Comparison of ENCODE assay signal across 8 cellular contexts in genomic region chr11:73325036-73325981, GRCh38. TPM values are rescaled to one million over a fixed set of nuclear protein-coding genes. Genes with fewer than 3 reads are reported as not detected.
A peak's percentile ranks its signal among the peaks of the same experiment; 100 is the strongest.
DNase-seq lines count a peak whose midpoint lies in the region; ATAC-seq and TF ChIP-seq lines count a peak whose summit lies in the region.

No MANE protein-coding gene starts in this region.

- no peak overlapping the region for H3K9ac ChIP-seq in PC-3 (ENCODE audit: low read length)

- H3K27me3 ChIP-seq in ACC112 (ENCODE audit: insufficient read depth, low read length) (no peaks in the 10 kb centered on the region), cardiac muscle cell (no peaks in the 10 kb centered on the region), thyroid gland (no peaks in the 10 kb centered on the region), PC-3 (ENCODE audit: low read length) (no peaks in the 10 kb centered on the region)

- POLR2A ChIA-PET in PC-3 (lab: Charles Lee; ENCODE audit: unreplicated experiment), result no interaction called here

- H2AFZ ChIP-seq in ACC112 (ENCODE audit: low read length, unreplicated experiment), result no peak overlapping the region
- H2AFZ ChIP-seq in PC-3 (ENCODE audit: low read length), result no peak overlapping the region

- H3K79me2 ChIP-seq in ACC112 (ENCODE audit: control insufficient read depth, insufficient read depth, low read length, unreplicated experiment) (peaks cover 58% of the 10 kb centered on the region), PC-3 (ENCODE audit: low read length) (no peaks in the 10 kb centered on the region)

- ATAC-seq in GM19463 (IDR thresholded peaks at IDR 0.05; ENCODE audit: unreplicated experiment), result peak; percentile 65
- ATAC-seq in HG03520 (IDR thresholded peaks at IDR 0.05; ENCODE audit: unreplicated experiment), result peak; percentile 52
- no peak for ATAC-seq in PC-3

- H3K36me3 ChIP-seq in ACC112 (ENCODE audit: insufficient read depth, low read length), result no peaks in the 10 kb centered on the region
- H3K36me3 ChIP-seq in cardiac muscle cell, result no peaks in the 10 kb centered on the region
- no peaks in the 10 kb centered on the region for H3K36me3 ChIP-seq in thyroid gland
- H3K36me3 ChIP-seq in PC-3 (ENCODE audit: low read depth, low read length), result no peaks in the 10 kb centered on the region

- BruUV-seq in PC-3 (replicated peaks; lab: Mats Ljungman, UMichigan), result no TSS peak

- CTCF ChIA-PET in PC-3 (lab: Charles Lee), result no interaction called here

- H3K27ac ChIP-seq in ACC112 (ENCODE audit: low read depth, low read length) (peak overlapping the region; percentile 84), cardiac muscle cell (peak overlapping the region; percentile 87), thyroid gland (peak overlapping the region; percentile 3 to 99 (median 97)), PC-3 (ENCODE audit: low read length) (no peak overlapping the region)

- TF ChIP-seq POLR2A in thyroid gland (IDR thresholded peaks at IDR 0.05), result no peak

- H3K9me3 ChIP-seq in cardiac muscle cell (ENCODE audit: low read depth) (no peaks in the 10 kb centered on the region), thyroid gland (no peaks in the 10 kb centered on the region), PC-3 (ENCODE audit: low read length) (no peaks in the 10 kb centered on the region)

- H4K20me1 ChIP-seq in PC-3 (ENCODE audit: low read length), result no peaks in the 10 kb centered on the region

- H3K9me2 ChIP-seq in PC-3 (replicated peaks; ENCODE audit: low read length), result no peaks in the 10 kb centered on the region

- H3F3A ChIP-seq in PC-3 (ENCODE audit: low read length, unreplicated experiment), result no peaks in the 10 kb centered on the region

- TF ChIP-seq CTCF in cardiac muscle cell (IDR thresholded peaks at IDR 0.05; ENCODE audit: low read depth, low read length), result no peak
- TF ChIP-seq CTCF in thyroid gland (IDR thresholded peaks at IDR 0.05), result no peak
- no peak for TF ChIP-seq CTCF in PC-3 (conservative IDR thresholded peaks at IDR 0.05; ENCODE audit: low read depth, low read length)

- DNase-seq in cardiac muscle cell (ENCODE audit: low read depth in 1 of 2, low spot score in 1 of 2) (peak in 1 of 2 donors; percentile 70), thyroid gland (no peak), midbrain (lab: John Stamatoyannopoulos, UW) (no peak), foreskin melanocyte (no peak), PC-3 (no peak)

- H3K4me2 ChIP-seq in PC-3 (ENCODE audit: low read length), result no peak overlapping the region

- peak overlapping the region; percentile 34; the same call in 1 of the 2 replicates for H3K4me3 ChIP-seq in ACC112 (ENCODE audit: low read depth, low read length)
- no peak overlapping the region for H3K4me3 ChIP-seq in cardiac muscle cell
- no peak overlapping the region for H3K4me3 ChIP-seq in thyroid gland (replicated peaks in 1 of 3)
- no peak overlapping the region for H3K4me3 ChIP-seq in PC-3 (ENCODE audit: low read length)

- H3K4me1 ChIP-seq in ACC112 (ENCODE audit: control insufficient read depth, insufficient read depth, low read length, unreplicated experiment) (peaks cover 86% of the 10 kb centered on the region), cardiac muscle cell (ENCODE audit: low read depth) (peaks cover 63% of the 10 kb centered on the region), thyroid gland (peaks cover 52 to 87% of the 10 kb centered on the region in 2 donors), PC-3 (ENCODE audit: insufficient read depth, low read length) (peaks cover 10% of the 10 kb centered on the region; the same call in 1 of the 2 replicates)

- WGBS in thyroid gland, 2 donors, result 74 to 81% methylated on average over 10 to 13 of the region's 13 CpGs

- intact Hi-C loops in thyroid gland (cut with DNase I) (no loop called here), PC-3 (cut with micrococcal nuclease) (no loop called here)

RNA-seq across cellular contexts. Expression of gene ARHGEF17, which starts 17.2 kb away (rescaled TPM):
- 37.2 and 60.3 TPM in 2 replicates for total RNA-seq in cardiac muscle cell
- 26.5 and 33.5 TPM in 2 replicates for polyA plus RNA-seq in cardiac muscle cell
- total RNA-seq in thyroid gland, result 100 to 1,000 TPM in 1 of 4 donors, 10 to 100 TPM in 3; 54.0 to 125 (median 61.4) TPM
- total RNA-seq in PC-3 (2014; rRNA removed), result 6.2 and 11.0 TPM in 2 replicates

RNA-seq across cellular contexts. Expression of gene RELT, which starts 50.9 kb away (rescaled TPM):
- total RNA-seq in cardiac muscle cell (10.4 and 18.7 TPM in 2 replicates), thyroid gland (1 to 10 TPM; 1.6 to 3.5 (median 1.9) TPM), PC-3 (2014; rRNA removed) (24.5 and 34.0 TPM in 2 replicates)
- polyA plus RNA-seq in cardiac muscle cell, result 9.3 and 14.8 TPM in 2 replicates

RNA-seq across cellular contexts. Expression of gene P2RY6, which starts 53.2 kb away (rescaled TPM):
- total RNA-seq in cardiac muscle cell (0.07 and 0.39 TPM in 2 replicates), thyroid gland (1 to 10 TPM in 3 of 4 donors, under 1 TPM in 1; 0.93 to 4.0 (median 2.8) TPM), PC-3 (2014; rRNA removed) (1.6 and 2.0 TPM in 2 replicates)
- not detected in 2 replicates for polyA plus RNA-seq in cardiac muscle cell
